ENCODE assay signal across 11 cellular contexts in the genomic region with DNA sequence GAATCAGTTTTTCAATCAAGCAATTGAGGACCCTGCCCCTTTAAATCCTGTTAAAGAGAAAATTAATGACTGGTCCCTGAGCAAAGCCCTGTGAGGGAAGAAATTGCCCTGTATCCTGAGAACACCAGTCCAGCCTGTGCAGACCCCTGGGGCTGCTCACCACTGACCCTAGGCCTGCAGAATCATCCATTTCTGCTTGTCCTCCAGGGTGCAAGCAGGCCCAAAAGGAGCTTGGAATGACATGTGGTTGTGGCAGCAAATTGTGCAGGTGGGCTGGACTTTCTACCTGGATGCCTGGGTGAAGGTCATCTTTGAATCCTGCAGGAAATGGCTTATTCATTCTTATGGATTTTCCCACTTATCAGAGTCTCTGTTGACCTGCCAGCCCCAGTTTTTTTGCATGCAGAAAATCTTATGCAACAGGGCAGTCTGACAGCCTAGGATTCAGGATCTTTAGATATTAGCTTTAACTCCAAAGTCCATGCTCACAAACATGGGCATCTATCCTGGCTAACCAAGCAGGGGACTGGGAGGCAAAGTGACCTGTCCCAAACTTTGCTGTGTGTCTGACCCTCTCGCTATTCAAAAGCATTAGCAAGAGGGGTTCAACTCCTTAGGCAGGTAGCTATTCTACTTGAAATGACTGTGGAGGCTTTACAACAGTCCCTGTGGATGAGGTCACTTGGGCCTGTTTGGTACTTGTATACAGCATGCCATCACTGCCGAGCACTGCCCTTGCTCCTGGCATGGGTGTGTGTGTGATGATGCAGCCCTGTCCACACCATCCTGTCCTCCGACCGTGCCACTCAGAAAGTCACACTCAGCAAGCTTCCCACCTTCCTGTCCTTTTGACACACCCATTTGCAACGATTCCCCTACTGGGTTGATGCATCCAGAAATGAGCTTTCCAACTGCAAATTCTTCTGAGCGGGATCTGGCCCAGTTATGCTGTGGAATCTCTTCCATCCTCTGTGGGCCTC.
"Had no signal": no experiment of that assay in that cellular context is flagged by ENCODE, and none has a peak within 500 bp of the region (broad histone marks: within the 10 kb centered on the region; RNA-seq: fewer than 3 reads in every experiment).

No MANE protein-coding gene starts in this region.

- DNase-seq: activated CD4-positive, alpha-beta T cell treated with anti-CD3 and anti-CD28 coated beads, Interleukin-2, amount 50 U/mL, for 48 hours; activated naive CD4-positive, alpha-beta T cell treated with anti-CD3 and anti-CD28 coated beads, Interleukin-2, amount 10 ng/mL, durations not matched to agents 7 days and 5 days; central memory CD4-positive, alpha-beta T cell; effector memory CD8-positive, alpha-beta T cell; hypothalamus; mucosa of descending colon; naive thymus-derived CD8-positive, alpha-beta T cell; stimulated activated CD4-positive, alpha-beta T cell treated with anti-CD3 and anti-CD28 coated beads, Interleukin-15, amount 100 ng/mL, for 24 hours; stimulated activated CD4-positive, alpha-beta T cell treated with anti-CD3 and anti-CD28 coated beads, Interleukin-4, amount 100 ng/mL, for 4 hours had no signal

- H3K4me3 ChIP-seq: mucosa of descending colon, tibial nerve had no signal

- H3K27ac ChIP-seq: tibial nerve had no signal

- H3K27ac Mint-ChIP-seq: activated naive CD4-positive, alpha-beta T cell treated with anti-CD3 and anti-CD28 coated beads, Interleukin-2, amount 10 ng/mL, durations not matched to agents 7 days and 5 days; effector memory CD8-positive, alpha-beta T cell had no signal

- H3K4me1 Mint-ChIP-seq: activated naive CD4-positive, alpha-beta T cell treated with anti-CD3 and anti-CD28 coated beads, Interleukin-2, amount 10 ng/mL, durations not matched to agents 7 days and 5 days; naive thymus-derived CD8-positive, alpha-beta T cell had no signal

- H3K36me3 ChIP-seq: tibial nerve had no signal

- H3K4me1 ChIP-seq: tibial nerve had no signal

- H3K9me3 ChIP-seq: mucosa of descending colon, tibial nerve had no signal

- ATAC-seq: activated CD4-positive, CD25-positive, alpha-beta regulatory T cell treated with anti-CD3 and anti-CD28 coated beads, Interleukin-2, amount 50 U/mL, for 24 hours; effector memory CD8-positive, alpha-beta T cell; mucosa of descending colon; naive thymus-derived CD8-positive, alpha-beta T cell had no signal

- H3K36me3 Mint-ChIP-seq: activated naive CD4-positive, alpha-beta T cell treated with anti-CD3 and anti-CD28 coated beads, Interleukin-2, amount 10 ng/mL, durations not matched to agents 7 days and 5 days; naive thymus-derived CD8-positive, alpha-beta T cell had no signal

- H3K4me3 Mint-ChIP-seq: activated naive CD4-positive, alpha-beta T cell treated with anti-CD3 and anti-CD28 coated beads, Interleukin-2, amount 10 ng/mL, durations not matched to agents 7 days and 5 days; effector memory CD8-positive, alpha-beta T cell; naive thymus-derived CD8-positive, alpha-beta T cell had no signal

- H3K9me3 Mint-ChIP-seq: activated naive CD4-positive, alpha-beta T cell treated with anti-CD3 and anti-CD28 coated beads, Interleukin-2, amount 10 ng/mL, durations not matched to agents 7 days and 5 days; effector memory CD8-positive, alpha-beta T cell; naive thymus-derived CD8-positive, alpha-beta T cell had no signal

- H3K27me3 ChIP-seq: tibial nerve had no signal
